ENCODE assay signal across 35 cellular contexts in the genomic region with DNA sequence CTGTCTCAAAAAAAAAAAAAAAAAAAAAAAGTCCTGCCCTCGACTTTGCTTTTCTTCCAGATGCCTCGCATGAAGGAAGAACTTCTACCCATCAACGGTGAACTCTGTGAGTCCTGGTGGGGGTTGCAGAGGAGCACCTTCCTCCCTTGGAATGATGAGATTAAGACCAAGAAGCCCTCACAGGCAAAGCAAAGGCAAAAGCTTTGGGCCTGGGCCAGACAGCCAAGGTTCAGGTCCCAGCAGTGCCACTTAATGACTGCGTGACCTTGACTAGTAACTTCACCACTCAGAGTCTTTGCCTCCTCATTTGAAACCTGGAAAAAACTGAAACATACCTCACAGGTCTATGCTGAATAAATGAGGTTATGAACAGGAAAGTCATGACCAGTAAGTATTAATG.
"Had no signal": no experiment of that assay in that cellular context is flagged by ENCODE, and none has a peak within 500 bp of the region (broad histone marks: within the 10 kb centered on the region; RNA-seq: fewer than 3 reads in every experiment).

No MANE protein-coding gene starts in this region.

- H3K9ac ChIP-seq: KMS-11 had no signal

- H3K36me3 ChIP-seq: MG63 had no signal

- H3K4me2 ChIP-seq: KMS-11 had no signal

- DNase-seq: Kasumi-1, MG63, MM.1S, MV-4-11, NCI-H1048, NCI-H1092, NCI-H1092 treated with DMSO at 0.1 percent for 48 hours, NCI-H1105, NCI-H1105 treated with DMSO at 0.1 percent for 48 hours, NCI-H1417, NCI-H1417 treated with DMSO at 0.1 percent for 48 hours, NCI-H1436, NCI-H1436 treated with DMSO at 0.1 percent for 48 hours, NCI-H146, NCI-H1694, NCI-H1694 treated with DMSO at 0.1 percent for 48 hours, NCI-H187, NCI-H187 treated with DMSO at 0.1 percent for 48 hours, NCI-H1930, NCI-H2029, NCI-H2029 treated with DMSO at 0.1 percent for 48 hours, NCI-H2081, NCI-H2081 treated with DMSO at 0.1 percent for 48 hours, NCI-H2107, NCI-H2171, NCI-H2171 treated with DMSO at 0.1 percent for 48 hours, NCI-H2227 treated with DMSO at 0.1 percent for 48 hours, NCI-H226, NCI-H345, NCI-H446, NCI-H446 treated with DMSO at 0.1 percent for 48 hours, NCI-H510A, NCI-H510A treated with DMSO at 0.1 percent for 48 hours, NCI-H524 had no signal

- H3K9me3 ChIP-seq: MG63 had no signal

- H3K4me3 ChIP-seq: MG63 had no signal

- H3K27ac ChIP-seq: KMS-11 had no signal
